ENCODE assay signal across 16 cellular contexts in genomic region chr16:621526-622105, GRCh38. TPM values are rescaled to one million over a fixed set of nuclear protein-coding genes. Genes with fewer than 3 reads are reported as not detected.
DNase-seq lines count a peak whose midpoint lies in the region; ATAC-seq and TF ChIP-seq lines count a peak whose summit lies in the region.
"Had no signal": no experiment of that assay in that cellular context is flagged by ENCODE, and none has a peak within 500 bp of the region (broad histone marks: within the 10 kb centered on the region; RNA-seq: fewer than 3 reads in every experiment).

No MANE protein-coding gene starts in this region.

- POLR2A ChIA-PET in CD4-positive, alpha-beta T cell (lab: Charles Lee): no interaction called here

- peak overlapping the region; percentile 35 for H3K27ac Mint-ChIP-seq in neural crest cell (ENCODE audit: unreplicated experiment)
- H3K27ac Mint-ChIP-seq in activated T-helper 17 cell treated with anti-CD3 and anti-CD28 coated beads, Interleukin-2, amount 50 U/mL, for 72 hours: no peak overlapping the region
- no peak overlapping the region for H3K27ac Mint-ChIP-seq in CD4-positive, alpha-beta T cell
- H3K27ac Mint-ChIP-seq: stimulated activated naive CD8-positive, alpha-beta T cell treated with anti-CD3 and anti-CD28 coated beads, Interleukin-15, Interleukin-2, amounts not matched to agents 100 ng/mL and 50 ng/mL, for 24 hours had no signal

- no peaks in the 10 kb centered on the region for H3K9me3 ChIP-seq in gastrocnemius medialis
- no peaks in the 10 kb centered on the region for H3K9me3 ChIP-seq in CD4-positive, alpha-beta T cell (ENCODE audit: control insufficient read depth, low read length)

- no peak for TF ChIP-seq CTCF in neural crest cell (conservative IDR thresholded peaks at IDR 0.05)
- TF ChIP-seq CTCF in gastrocnemius medialis (IDR thresholded peaks at IDR 0.05 in 4 of 5, conservative IDR thresholded peaks at IDR 0.05 in 1 of 5): no peak
- no peak for TF ChIP-seq CTCF in CD4-positive, alpha-beta T cell (IDR thresholded peaks at IDR 0.05)

- ATAC-seq in gastrocnemius medialis: no peak
- no peak for ATAC-seq in activated T-helper 17 cell treated with anti-CD3 and anti-CD28 coated beads, Interleukin-2, amount 50 U/mL, for 72 hours (replicated peaks)
- ATAC-seq in CD4-positive, alpha-beta T cell (ENCODE audit: poor library complexity): no peak

- CTCF ChIA-PET in CD4-positive, alpha-beta T cell (lab: Charles Lee): no interaction called here

- in situ Hi-C loops in gastrocnemius medialis (cut with MboI; ENCODE audit: low sequenced_read_pairs in 4 of 4): no loop called here

- H3K27me3 Mint-ChIP-seq in neural crest cell (ENCODE audit: low read depth): no peaks in the 10 kb centered on the region
- no peaks in the 10 kb centered on the region for H3K27me3 Mint-ChIP-seq in activated T-helper 17 cell treated with anti-CD3 and anti-CD28 coated beads, Interleukin-2, amount 50 U/mL, for 72 hours
- no peaks in the 10 kb centered on the region for H3K27me3 Mint-ChIP-seq in CD4-positive, alpha-beta T cell
- H3K27me3 Mint-ChIP-seq: stimulated activated naive CD8-positive, alpha-beta T cell treated with anti-CD3 and anti-CD28 coated beads, Interleukin-15, Interleukin-2, amounts not matched to agents 100 ng/mL and 50 ng/mL, for 24 hours had no signal

- H3K27me3 ChIP-seq in gastrocnemius medialis: no peaks in the 10 kb centered on the region
- no peaks in the 10 kb centered on the region for H3K27me3 ChIP-seq in CD4-positive, alpha-beta T cell (ENCODE audit: control insufficient read depth, insufficient read depth, low read length)
- H3K27me3 ChIP-seq: cardiac muscle cell had no signal

- peak overlapping the region; percentile 39 for H3K27ac ChIP-seq in cingulate gyrus (ENCODE audit: low read depth, low read length)
- H3K27ac ChIP-seq in gastrocnemius medialis: no peak overlapping the region
- no peak overlapping the region for H3K27ac ChIP-seq in CD4-positive, alpha-beta T cell (ENCODE audit: low read depth, low read length)
- H3K27ac ChIP-seq: C4-2B, cardiac muscle cell, KMS-11 had no signal

- H3K36me3 Mint-ChIP-seq in neural crest cell (ENCODE audit: low read depth): no peaks in the 10 kb centered on the region
- H3K36me3 Mint-ChIP-seq in activated T-helper 17 cell treated with anti-CD3 and anti-CD28 coated beads, Interleukin-2, amount 50 U/mL, for 72 hours (ENCODE audit: low read depth): no peaks in the 10 kb centered on the region
- no peaks in the 10 kb centered on the region for H3K36me3 Mint-ChIP-seq in CD4-positive, alpha-beta T cell (ENCODE audit: low read depth)

- peaks cover 15% of the 10 kb centered on the region for H3K4me1 Mint-ChIP-seq in neural crest cell
- no peaks in the 10 kb centered on the region for H3K4me1 Mint-ChIP-seq in activated T-helper 17 cell treated with anti-CD3 and anti-CD28 coated beads, Interleukin-2, amount 50 U/mL, for 72 hours
- H3K4me1 Mint-ChIP-seq in CD4-positive, alpha-beta T cell (ENCODE audit: low read depth): no peaks in the 10 kb centered on the region

- DNase-seq in DMS153 (lab: John Stamatoyannopoulos, UW): peak; percentile 10
- DNase-seq in NCI-H2029 treated with DMSO at 0.1 percent for 48 hours (lab: John Stamatoyannopoulos, UW): peak; percentile 17
- DNase-seq in neural crest cell (ENCODE audit: low read depth, low spot score): no peak
- no peak for DNase-seq in gastrocnemius medialis
- no peak for DNase-seq in cortex of kidney (lab: John Stamatoyannopoulos, UW)
- DNase-seq in CD4-positive, alpha-beta T cell: no peak
- DNase-seq: activated CD4-positive, alpha-beta T cell treated with anti-CD3 and anti-CD28 coated beads, Interleukin-2, amount 50 U/mL, for 48 hours; activated gamma-delta T cell treated with Interleukin-2 at 50 U/mL for 16 hours; NCI-H2227 treated with DMSO at 0.1 percent for 48 hours; stimulated activated CD4-positive, alpha-beta T cell treated with anti-CD3 and anti-CD28 coated beads, Interleukin-4, amount 100 ng/mL, for 4 hours had no signal

- TF ChIP-seq POLR2A in gastrocnemius medialis (IDR thresholded peaks at IDR 0.05): no peak

- peak overlapping the region; percentile 57 for H3K4me3 Mint-ChIP-seq in neural crest cell
- no peak overlapping the region for H3K4me3 Mint-ChIP-seq in activated T-helper 17 cell treated with anti-CD3 and anti-CD28 coated beads, Interleukin-2, amount 50 U/mL, for 72 hours
- no peak overlapping the region for H3K4me3 Mint-ChIP-seq in CD4-positive, alpha-beta T cell
- H3K4me3 Mint-ChIP-seq: stimulated activated naive CD8-positive, alpha-beta T cell treated with anti-CD3 and anti-CD28 coated beads, Interleukin-15, Interleukin-2, amounts not matched to agents 100 ng/mL and 50 ng/mL, for 24 hours had no signal

- H3K4me1 ChIP-seq in gastrocnemius medialis: no peaks in the 10 kb centered on the region

- H3K9me3 Mint-ChIP-seq in neural crest cell: no peaks in the 10 kb centered on the region
- no peaks in the 10 kb centered on the region for H3K9me3 Mint-ChIP-seq in activated T-helper 17 cell treated with anti-CD3 and anti-CD28 coated beads, Interleukin-2, amount 50 U/mL, for 72 hours
- no peaks in the 10 kb centered on the region for H3K9me3 Mint-ChIP-seq in CD4-positive, alpha-beta T cell
- H3K9me3 Mint-ChIP-seq: stimulated activated naive CD8-positive, alpha-beta T cell treated with anti-CD3 and anti-CD28 coated beads, Interleukin-15, Interleukin-2, amounts not matched to agents 100 ng/mL and 50 ng/mL, for 24 hours had no signal

- intact Hi-C loops in gastrocnemius medialis (cut with DNase I; ENCODE audit: low total_unique reads): no loop called here
- intact Hi-C loops in CD4-positive, alpha-beta T cell (cut with DNase I, micrococcal nuclease): no loop called here

- no peak overlapping the region for H3K4me3 ChIP-seq in gastrocnemius medialis
- H3K4me3 ChIP-seq: cardiac muscle cell had no signal

- peaks cover 0 to 11% of the 10 kb centered on the region in 2 donors for H3K36me3 ChIP-seq in gastrocnemius medialis
- H3K36me3 ChIP-seq: cardiac muscle cell had no signal

RNA-seq across cellular contexts. Expression of gene WFIKKN1, which starts 9.2 kb away (rescaled TPM):
- total RNA-seq in neural crest cell (8.1 and 8.5 TPM in 2 replicates), gastrocnemius medialis (1 to 10 TPM in 3 of 4 donors, under 1 TPM in 1; 0.12 to 3.2 (median 1.3) TPM)
- under 1 TPM; 0.45 to 0.53 TPM for total RNA-seq in activated T-helper 17 cell treated with anti-CD3 and anti-CD28 coated beads, Interleukin-2, amount 50 U/mL, for 72 hours
- total RNA-seq in CD4-positive, alpha-beta T cell: under 1 TPM; 0.64 to 0.99 TPM

RNA-seq across cellular contexts. Expression of gene METTL26, which starts 14.5 kb away (rescaled TPM):
- total RNA-seq in neural crest cell (73.4 and 75.3 TPM in 2 replicates), gastrocnemius medialis (100 to 1,000 TPM; 114 to 212 (median 141) TPM)
- 100 to 1,000 TPM in 1 of 2 donors, 10 to 100 TPM in 1; 87.4 to 115 TPM for total RNA-seq in activated T-helper 17 cell treated with anti-CD3 and anti-CD28 coated beads, Interleukin-2, amount 50 U/mL, for 72 hours
- 10 to 100 TPM; 39.5 to 39.6 TPM for total RNA-seq in CD4-positive, alpha-beta T cell

RNA-seq across cellular contexts. Expression of gene MCRIP2, which starts 20.0 kb away (rescaled TPM):
- 16.2 and 17.6 TPM in 2 replicates for total RNA-seq in neural crest cell
- 100 to 1,000 TPM in 3 of 4 donors, 10 to 100 TPM in 1; 59.6 to 155 (median 114) TPM for total RNA-seq in gastrocnemius medialis
- total RNA-seq in activated T-helper 17 cell treated with anti-CD3 and anti-CD28 coated beads, Interleukin-2, amount 50 U/mL, for 72 hours: 10 to 100 TPM; 29.2 to 54.5 TPM
- total RNA-seq in CD4-positive, alpha-beta T cell: 10 to 100 TPM; 11.4 to 14.6 TPM

RNA-seq across cellular contexts. Expression of gene WDR90, which starts 27.5 kb away (rescaled TPM):
- total RNA-seq in neural crest cell (95.8 and 97.0 TPM in 2 replicates), gastrocnemius medialis (1 to 10 TPM; 2.9 to 9.8 (median 6.5) TPM)
- 10 to 100 TPM; 50.7 to 93.9 TPM for total RNA-seq in activated T-helper 17 cell treated with anti-CD3 and anti-CD28 coated beads, Interleukin-2, amount 50 U/mL, for 72 hours
- total RNA-seq in CD4-positive, alpha-beta T cell: 10 to 100 TPM in 1 of 2 experiments, 1 to 10 TPM in 1; 8.1 to 10.3 TPM

RNA-seq across cellular contexts. Expression of gene RAB40C, which starts 31.8 kb away (rescaled TPM):
- total RNA-seq in neural crest cell: 30.9 and 31.6 TPM in 2 replicates
- 10 to 100 TPM; 15.6 to 29.3 (median 21.4) TPM for total RNA-seq in gastrocnemius medialis
- 10 to 100 TPM; 12.9 TPM for total RNA-seq in activated T-helper 17 cell treated with anti-CD3 and anti-CD28 coated beads, Interleukin-2, amount 50 U/mL, for 72 hours
- 1 to 10 TPM; 8.9 to 9.5 TPM for total RNA-seq in CD4-positive, alpha-beta T cell

Comparison
In these comparisons a context has a peak if more than half of its experiments do, and no peak if none do; other contexts are left out.
1. DNase-seq: peak in DMS153 (single experiment) and NCI-H2029 treated with DMSO at 0.1 percent for 48 hours (single experiment); none in neural crest cell (single experiment), gastrocnemius medialis (0 of 2), cortex of kidney (single experiment) and CD4-positive, alpha-beta T cell (0 of 10).